9 cellular contexts compared by ENCODE assay signal in the genomic region with DNA sequence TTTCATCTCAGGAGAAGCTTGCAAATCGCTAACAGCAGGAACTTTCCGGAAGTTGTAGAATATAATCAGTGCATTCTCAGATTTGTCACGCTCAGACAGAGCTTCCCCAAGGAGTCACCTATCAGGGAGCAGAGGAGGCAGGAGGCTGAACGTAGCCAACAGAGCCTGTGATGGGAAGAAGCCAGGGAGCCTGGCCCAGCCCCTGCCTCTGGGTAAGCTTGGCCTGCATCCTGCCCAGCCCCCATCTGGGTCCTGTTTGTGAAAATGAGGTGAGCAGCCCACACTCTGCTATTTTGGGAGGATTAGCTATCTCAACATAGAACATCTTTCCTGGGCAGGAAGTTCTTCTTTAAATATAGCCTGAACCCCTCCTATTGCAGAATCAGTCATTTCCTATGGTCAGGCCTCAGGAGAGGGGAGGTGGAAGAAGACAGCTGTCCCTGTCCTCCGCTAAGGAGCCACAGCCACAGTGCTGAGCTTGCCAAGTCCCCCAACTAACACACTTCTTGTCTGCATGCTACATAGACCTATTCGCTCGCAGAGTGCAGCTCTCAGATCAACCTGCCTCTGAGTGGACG. TPM values are rescaled to one million over a fixed set of nuclear protein-coding genes. Genes with fewer than 3 reads are reported as not detected.
DNase-seq lines count a peak whose midpoint lies in the region; ATAC-seq, FAIRE-seq and TF ChIP-seq lines count a peak whose summit lies in the region.
"Had no signal": no experiment of that assay in that cellular context is flagged by ENCODE, and none has a peak within 500 bp of the region (broad histone marks: within the 10 kb centered on the region; RNA-seq: fewer than 3 reads in every experiment).

No MANE protein-coding gene starts in this region.

- H3K36me3 ChIP-seq in sigmoid colon: no peaks in the 10 kb centered on the region

- no peak for TF ChIP-seq CTCF in sigmoid colon (IDR thresholded peaks at IDR 0.05)
- TF ChIP-seq CTCF in RWPE1 (conservative IDR thresholded peaks at IDR 0.05; ENCODE audit: low read depth): no peak

- intact Hi-C loops in right cardiac atrium (cut with DNase I): no loop called here
- intact Hi-C loops in sigmoid colon (cut with DNase I): no loop called here

- no peak overlapping the region for H3K4me3 ChIP-seq in right cardiac atrium (ENCODE audit: low read length)
- no peak overlapping the region for H3K4me3 ChIP-seq in sigmoid colon

- TF ChIP-seq POLR2A in GM12891 (IDR thresholded peaks at IDR 0.05; ENCODE audit: low read depth, low read length): no peak
- no peak for TF ChIP-seq POLR2A in sigmoid colon (IDR thresholded peaks at IDR 0.05)

- H3K4me1 ChIP-seq in right cardiac atrium (ENCODE audit: control insufficient read depth, insufficient read depth, low read length): peaks cover 16% of the 10 kb centered on the region
- H3K4me1 ChIP-seq in sigmoid colon: no peaks in the 10 kb centered on the region

- POLR2A ChIA-PET in RWPE1 (lab: Yijun Ruan, JAX; ENCODE audit: low non-redundant PET): no interaction called here

- CTCF ChIA-PET in RWPE1 (lab: Yijun Ruan, JAX): interaction anchor here (0.6 kb wide), 1 partner anchor 1498 kb away, joined by 3 read pairs; no protein-coding TSS in a partner anchor

- H3K27ac ChIP-seq in right cardiac atrium (ENCODE audit: low read length) (peak overlapping the region; percentile 59), sigmoid colon (no peak overlapping the region), RWPE1 (no peak overlapping the region)

- 44% methylated on average over 8 of the region's 8 CpGs for WGBS in right cardiac atrium
- 71 to 88% methylated on average over 8 of the region's 8 CpGs for WGBS in sigmoid colon, 2 donors

- no peak for TF ChIP-seq EP300 in sigmoid colon (IDR thresholded peaks at IDR 0.05)

- peak; percentile 35 for FAIRE-seq in GM12891 (lab: Jason Lieb, UNC)

- peak; percentile 82 for ATAC-seq in GM21515 (IDR thresholded peaks at IDR 0.05; ENCODE audit: unreplicated experiment)
- peak; percentile 73 for ATAC-seq in HG03457 (IDR thresholded peaks at IDR 0.05; ENCODE audit: unreplicated experiment)
- peak in 1 of 2 donors; percentile 30 for ATAC-seq in right cardiac atrium

- no peak for DNase-seq in GM12891 (ENCODE audit: insufficient read length, low spot score)
- DNase-seq in right cardiac atrium: peak in 2 of 3 donors; percentile 66 to 77
- no peak for DNase-seq in sigmoid colon
- no peak for DNase-seq in RWPE1 (ENCODE audit: low spot score)
- DNase-seq in DMS53 treated with DMSO at 0.1 percent for 48 hours (lab: John Stamatoyannopoulos, UW; ENCODE audit: unreplicated experiment): no peak
- DNase-seq in NCI-H1436 (lab: John Stamatoyannopoulos, UW): no peak
- DNase-seq: SHP77 treated with DMSO at 0.1 percent for 48 hours had no signal

- no peaks in the 10 kb centered on the region for H3K27me3 ChIP-seq in right cardiac atrium (ENCODE audit: control insufficient read depth, insufficient read depth)
- no peaks in the 10 kb centered on the region for H3K27me3 ChIP-seq in sigmoid colon

- no peaks in the 10 kb centered on the region for H3K9me3 ChIP-seq in right cardiac atrium (ENCODE audit: control insufficient read depth, low read length)
- no peaks in the 10 kb centered on the region for H3K9me3 ChIP-seq in sigmoid colon

TF ChIP-seq in GM12891, 5 proteins besides CTCF, POLR2A, EP300 and RAD21:
- no peak for TF ChIP-seq PAX5 (IDR thresholded peaks at IDR 0.05; ENCODE audit: insufficient read depth, low read length, severe bottlenecking)
- TF ChIP-seq POU2F2 (IDR thresholded peaks at IDR 0.05; ENCODE audit: low read depth, low read length): no peak
- no peak for TF ChIP-seq SPI1 (IDR thresholded peaks at IDR 0.05; ENCODE audit: low read depth, low read length)
- no peak for TF ChIP-seq TAF1 (IDR thresholded peaks at IDR 0.05; ENCODE audit: low read depth, low read length)
- TF ChIP-seq POLR2AphosphoS5 (IDR thresholded peaks at IDR 0.05; ENCODE audit: low read depth, low read length): no peak

RNA-seq across cellular contexts. Expression of a gene that starts 19.2 kb away (rescaled TPM):
- polyA plus RNA-seq in GM12891 (2012; ENCODE audit: low read depth, missing spikeins): 1.3 TPM
- total RNA-seq in right cardiac atrium (100 to 1,000 TPM in 3 of 4 donors, 10 to 100 TPM in 1; 92.2 to 189 (median 131) TPM), sigmoid colon (100 to 1,000 TPM in 2 of 4 donors, 10 to 100 TPM in 2; 64.8 to 106 (median 96.1) TPM)
- polyA plus RNA-seq in right cardiac atrium (145 TPM), sigmoid colon (10 to 100 TPM; 13.9 to 67.7 (median 21.0) TPM)

Comparison
In these comparisons a context has a peak if more than half of its experiments do, and no peak if none do; other contexts are left out.
1. DNase-seq: peak in right cardiac atrium (2 of 3); none in GM12891 (single experiment), sigmoid colon (single experiment), RWPE1 (single experiment), DMS53 treated with DMSO at 0.1 percent for 48 hours (single experiment) and NCI-H1436 (single experiment).